Comparison of ENCODE assay signal across 11 cellular contexts in genomic region chr1:201229771-201230635, GRCh38.
DNase-seq lines count a peak whose midpoint lies in the region; ATAC-seq and TF ChIP-seq lines count a peak whose summit lies in the region.
"Had no signal": no experiment of that assay in that cellular context is flagged by ENCODE, and none has a peak within 500 bp of the region (broad histone marks: within the 10 kb centered on the region; RNA-seq: fewer than 3 reads in every experiment).

No MANE protein-coding gene starts in this region.

- peak; percentile 40 for DNase-seq in COLO829 (ENCODE audit: low spot score)
- peak; percentile 28 for DNase-seq in HS-5 (ENCODE audit: low read depth)
- peak; percentile 48 for DNase-seq in astrocyte of the spinal cord (ENCODE audit: low read depth, low spot score)
- peak; percentile 23 for DNase-seq in kidney glomerular epithelial cell (lab: John Stamatoyannopoulos, UW)
- no peak for DNase-seq in NCI-H510A treated with DMSO at 0.1 percent for 48 hours (lab: John Stamatoyannopoulos, UW)
- DNase-seq: DMS 273 treated with DMSO at 0.1 percent for 48 hours, NCI-H2081, transverse colon had no signal

- no peak overlapping the region for H3K4me3 ChIP-seq in astrocyte of the spinal cord (ENCODE audit: low read depth, low read length)
- H3K4me3 ChIP-seq: transverse colon had no signal

- TF ChIP-seq CTCF in astrocyte of the spinal cord (IDR thresholded peaks at IDR 0.05; ENCODE audit: low read depth, low read length) = peak; percentile 27

- in situ Hi-C loops in astrocyte of the spinal cord (cut with HindIII; ENCODE audit: low sequenced_read_pairs) = no loop called here

- ATAC-seq in HG02759 (IDR thresholded peaks at IDR 0.05; ENCODE audit: unreplicated experiment) (no peak), HG03175 (IDR thresholded peaks at IDR 0.05; ENCODE audit: unreplicated experiment) (no peak), GM19395 (IDR thresholded peaks at IDR 0.05; ENCODE audit: unreplicated experiment) (no peak)
